ENCODE assay signal across 15 cellular contexts in genomic region chr1:7477593-7477992, GRCh38.
"Had no signal": no experiment of that assay in that cellular context is flagged by ENCODE, and none has a peak within 500 bp of the region (broad histone marks: within the 10 kb centered on the region; RNA-seq: fewer than 3 reads in every experiment).

No MANE protein-coding gene starts in this region.

- H3K79me2 ChIP-seq: parathyroid adenoma had no signal

- ATAC-seq: gastroesophageal sphincter; left ventricle myocardium superior; stimulated activated naive B cell treated with anti-CD40 and anti-IgM and Interleukin-4, amounts not matched to agents 10 μg/mL and 1 μg/mL and 100 μg/mL, for 72 hours had no signal

- H3K27me3 ChIP-seq: brain microvascular endothelial cell, gastroesophageal sphincter, upper lobe of left lung had no signal

- H3K4me3 ChIP-seq: gastroesophageal sphincter, upper lobe of left lung had no signal

- H3K4me1 ChIP-seq: parathyroid adenoma had no signal

- H3K36me3 ChIP-seq: brain microvascular endothelial cell, gastroesophageal sphincter, upper lobe of left lung had no signal

- H3K27ac ChIP-seq: parathyroid adenoma had no signal

- H3K9me3 ChIP-seq: gastroesophageal sphincter, upper lobe of left lung had no signal

- DNase-seq: activated CD4-positive, alpha-beta T cell treated with anti-CD3 and anti-CD28 coated beads, Interleukin-2, amount 10 ng/mL, durations not matched to agents 7 days and 5 days; activated CD8-positive, alpha-beta memory T cell treated with anti-CD3 and anti-CD28 coated beads for 24 hours; activated gamma-delta T cell treated with Interleukin-2 at 50 U/mL for 16 hours; activated naive CD8-positive, alpha-beta T cell treated with anti-CD3 and anti-CD28 coated beads for 36 hours; brain microvascular endothelial cell; cerebellar nuclear complex; erythroblast; left ventricle myocardium superior; naive B cell; stimulated activated CD4-positive, alpha-beta T cell treated with anti-CD3 and anti-CD28 coated beads, Interleukin-15, amount 100 ng/mL, for 24 hours; stimulated activated CD4-positive, alpha-beta T cell treated with anti-CD3 and anti-CD28 coated beads, Interleukin-4, amount 100 ng/mL, for 1 hour; stimulated activated naive B cell treated with anti-CD40 and anti-IgM and Interleukin-4, amounts not matched to agents 10 μg/mL and 1 μg/mL and 100 μg/mL, for 72 hours had no signal

- H2AFZ ChIP-seq: parathyroid adenoma had no signal
